Comparison of ENCODE assay signal across 7 cellular contexts in genomic region chr11:72180892-72181552, GRCh38. TPM values are rescaled to one million over a fixed set of nuclear protein-coding genes. Genes with fewer than 3 reads are reported as not detected.
"Had no signal": no experiment of that assay in that cellular context is flagged by ENCODE, and none has a peak within 500 bp of the region (broad histone marks: within the 10 kb centered on the region; RNA-seq: fewer than 3 reads in every experiment).

No MANE protein-coding gene starts in this region.

RNA-seq across cellular contexts. Expression of gene FOLR1, which starts 10.9 kb away (rescaled TPM):
- total RNA-seq: mucosa of descending colon; naive thymus-derived CD4-positive, alpha-beta T cell; subcutaneous adipose tissue had no signal
- polyA plus RNA-seq: naive thymus-derived CD4-positive, alpha-beta T cell had no signal

RNA-seq across cellular contexts. Expression of gene FOLR2, which starts 35.6 kb away (rescaled TPM):
- total RNA-seq: activated T-cell treated with anti-CD3 and anti-CD28 coated beads, Interleukin-2, amount 50 U/mL, for 4 hours; kidney epithelial cell had no signal
- polyA plus RNA-seq: naive thymus-derived CD4-positive, alpha-beta T cell had no signal

RNA-seq across cellular contexts. Expression of gene FOLR3, which starts 45.5 kb away (rescaled TPM):
- total RNA-seq: activated T-cell treated with anti-CD3 and anti-CD28 coated beads, Interleukin-2, amount 50 U/mL, for 4 hours; cerebellum; kidney epithelial cell; mucosa of descending colon; ovary had no signal
- polyA plus RNA-seq: naive thymus-derived CD4-positive, alpha-beta T cell; ovary had no signal
